Comparison of ENCODE assay signal across 17 cellular contexts in the genomic region with DNA sequence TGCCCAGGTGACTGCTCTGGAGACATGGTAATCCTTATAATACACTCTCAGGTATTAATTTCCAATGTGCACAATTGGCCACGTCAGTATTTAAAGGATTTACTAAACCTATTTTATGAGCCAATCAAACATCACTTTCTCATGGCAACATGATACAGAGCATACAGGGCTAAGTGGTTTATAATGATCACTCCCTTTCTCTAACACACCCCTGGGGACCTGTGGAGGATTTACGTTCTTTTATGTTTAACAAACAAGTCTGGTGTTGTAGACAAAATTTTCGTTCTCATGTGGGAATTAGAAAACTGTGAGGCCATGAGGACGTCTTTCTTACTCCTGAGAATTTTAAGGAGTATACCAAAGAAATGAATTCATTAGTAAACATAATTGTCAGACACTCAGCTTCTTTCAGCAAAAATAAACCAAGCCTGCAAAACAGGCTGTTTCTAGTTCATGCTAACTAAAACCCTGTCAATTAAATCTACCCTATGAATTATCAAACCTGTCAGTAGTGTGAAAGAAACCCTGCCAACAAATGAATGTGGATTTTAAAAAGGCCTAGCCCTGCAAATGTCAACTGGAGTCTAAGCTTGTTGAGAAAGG.
DNase-seq lines count a peak whose midpoint lies in the region; ATAC-seq and TF ChIP-seq lines count a peak whose summit lies in the region.
"Had no signal": no experiment of that assay in that cellular context is flagged by ENCODE, and none has a peak within 500 bp of the region (broad histone marks: within the 10 kb centered on the region; RNA-seq: fewer than 3 reads in every experiment).

No MANE protein-coding gene starts in this region.

- H3K4me1 Mint-ChIP-seq in type B pancreatic cell (ENCODE audit: unreplicated experiment) (peaks cover 12% of the 10 kb centered on the region), natural killer cell (no peaks in the 10 kb centered on the region)
- no peaks in the 10 kb centered on the region for H3K4me1 Mint-ChIP-seq in activated T-cell treated with anti-CD3 and anti-CD28 coated beads, Interleukin-2, amount 50 U/mL, for 72 hours (ENCODE audit: low read depth)
- H3K4me1 Mint-ChIP-seq: CD14-positive monocyte, immature natural killer cell, memory B cell had no signal

- no peak for ATAC-seq in activated T-cell treated with anti-CD3 and anti-CD28 coated beads, Interleukin-2, amount 50 U/mL, for 72 hours (replicated peaks in 1 of 2)
- ATAC-seq in natural killer cell, result no peak
- ATAC-seq: activated CD8-positive, alpha-beta T cell treated with anti-CD3 and anti-CD28 coated beads, Interleukin-2, amount 10 ng/mL, durations not matched to agents 7 days and 5 days had no signal

- H3K27me3 Mint-ChIP-seq in type B pancreatic cell (no peaks in the 10 kb centered on the region), natural killer cell (ENCODE audit: low read depth in 2 of 2) (no peaks in the 10 kb centered on the region)
- no peaks in the 10 kb centered on the region for H3K27me3 Mint-ChIP-seq in activated T-cell treated with anti-CD3 and anti-CD28 coated beads, Interleukin-2, amount 50 U/mL, for 72 hours (ENCODE audit: low read depth)
- H3K27me3 Mint-ChIP-seq: memory B cell had no signal

- H3K4me3 Mint-ChIP-seq in type B pancreatic cell (no peak overlapping the region), natural killer cell (no peak overlapping the region)
- H3K4me3 Mint-ChIP-seq in activated T-cell treated with anti-CD3 and anti-CD28 coated beads, Interleukin-2, amount 50 U/mL, for 72 hours, result no peak overlapping the region
- H3K4me3 Mint-ChIP-seq: activated CD8-positive, alpha-beta T cell treated with anti-CD3 and anti-CD28 coated beads, Interleukin-2, amount 10 ng/mL, durations not matched to agents 7 days and 5 days; CD14-positive monocyte; immature natural killer cell; memory B cell had no signal

- TF ChIP-seq CTCF in type B pancreatic cell (conservative IDR thresholded peaks at IDR 0.05) (no peak), natural killer cell (IDR thresholded peaks at IDR 0.05) (no peak)

- H3K36me3 Mint-ChIP-seq in type B pancreatic cell (peaks cover 5% of the 10 kb centered on the region), natural killer cell (no peaks in the 10 kb centered on the region)
- no peaks in the 10 kb centered on the region for H3K36me3 Mint-ChIP-seq in activated T-cell treated with anti-CD3 and anti-CD28 coated beads, Interleukin-2, amount 50 U/mL, for 72 hours (ENCODE audit: insufficient read depth in 2 of 2)
- H3K36me3 Mint-ChIP-seq: memory B cell had no signal

- peak overlapping the region; percentile 59 for H3K27ac Mint-ChIP-seq in type B pancreatic cell
- no peak overlapping the region for H3K27ac Mint-ChIP-seq in activated T-cell treated with anti-CD3 and anti-CD28 coated beads, Interleukin-2, amount 50 U/mL, for 72 hours
- H3K27ac Mint-ChIP-seq in natural killer cell, result no peak overlapping the region
- H3K27ac Mint-ChIP-seq: activated CD8-positive, alpha-beta T cell treated with anti-CD3 and anti-CD28 coated beads, Interleukin-2, amount 10 ng/mL, durations not matched to agents 7 days and 5 days; CD14-positive monocyte; immature natural killer cell; memory B cell had no signal

- peaks cover 6% of the 10 kb centered on the region for H3K9me3 Mint-ChIP-seq in type B pancreatic cell
- H3K9me3 Mint-ChIP-seq in activated T-cell treated with anti-CD3 and anti-CD28 coated beads, Interleukin-2, amount 50 U/mL, for 72 hours, result peaks cover 0 to 6% of the 10 kb centered on the region in 2 donors
- peaks cover 11 to 17% of the 10 kb centered on the region in 2 donors for H3K9me3 Mint-ChIP-seq in natural killer cell

- DNase-seq in NCI-H1436 (lab: John Stamatoyannopoulos, UW), result peak; percentile 24
- no peak for DNase-seq in NCI-H1436 treated with DMSO at 0.1 percent for 48 hours (lab: John Stamatoyannopoulos, UW)
- peak; percentile 44 for DNase-seq in NCI-H2196 (lab: John Stamatoyannopoulos, UW; ENCODE audit: unreplicated experiment)
- peak; percentile 3 for DNase-seq in SK-N-DZ (ENCODE audit: low spot score)
- no peak for DNase-seq in type B pancreatic cell (ENCODE audit: extremely low spot score, unreplicated experiment)
- no peak for DNase-seq in activated T-cell treated with anti-CD3 and anti-CD28 coated beads, Interleukin-2, amount 50 U/mL, for 72 hours
- DNase-seq in foreskin melanocyte, result no peak
- no peak for DNase-seq in natural killer cell
- DNase-seq: activated CD8-positive, alpha-beta T cell treated with anti-CD3 and anti-CD28 coated beads, Interleukin-2, amount 10 ng/mL, durations not matched to agents 7 days and 5 days; activated effector memory CD4-positive, alpha-beta T cell treated with anti-CD3 and anti-CD28 coated beads, Interleukin-2, amount 50 U/mL, for 16 hours; GF-D8; immature natural killer cell; KBM-7; NK-92 treated with Interleukin-12 subunit alpha and Interleukin-12 subunit beta, amount 100 ng/mL, for 24 hours; nucleus accumbens had no signal

- intact Hi-C loops in natural killer cell (cut with micrococcal nuclease), result no loop called here

Comparison
In these comparisons a context has a peak if more than half of its experiments do, and no peak if none do; other contexts are left out.
1. DNase-seq: peak in NCI-H1436 (single experiment), NCI-H2196 (single experiment) and SK-N-DZ (single experiment); none in NCI-H1436 treated with DMSO at 0.1 percent for 48 hours (single experiment), type B pancreatic cell (single experiment), activated T-cell treated with anti-CD3 and anti-CD28 coated beads, Interleukin-2, amount 50 U/mL, for 72 hours (0 of 2), foreskin melanocyte (single experiment) and natural killer cell (single experiment).